ENCODE assay signal across 1 cellular context in the genomic region with DNA sequence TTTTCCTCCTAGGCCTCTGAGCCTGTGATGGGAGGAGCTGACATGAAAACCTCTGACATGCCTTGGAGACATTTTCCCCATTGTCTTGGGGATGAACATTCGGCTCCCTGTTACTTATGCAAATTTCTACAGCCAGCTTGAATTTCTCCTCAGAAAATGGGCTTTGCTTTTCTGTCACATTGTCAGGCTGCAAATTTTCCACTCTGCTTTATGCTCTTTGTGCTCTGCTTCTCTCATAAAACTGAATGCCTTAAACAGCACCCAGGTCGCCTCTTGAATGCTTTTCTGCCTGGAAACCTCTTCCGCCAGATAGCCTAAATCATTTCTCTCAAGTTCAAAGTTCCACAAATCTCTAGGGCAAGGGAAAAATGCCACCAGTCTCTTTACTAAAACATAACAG.
TF ChIP-seq lines count a peak whose summit lies in the region.

No MANE protein-coding gene starts in this region.

TF ChIP-seq in K562, 482 proteins besides CTCF, POLR2A, EP300 and RAD21:
- TF ChIP-seq KLF1 (tag; IDR thresholded peaks at IDR 0.05): no peak
- peak; percentile 42 for TF ChIP-seq ZFP36 (IDR thresholded peaks at IDR 0.05; ENCODE audit: low read depth, low read length, partially characterized antibody)
- peak; percentile 62 for TF ChIP-seq ZNF280A (IDR thresholded peaks at IDR 0.05; ENCODE audit: low read depth, partially characterized antibody)
- TF ChIP-seq FOXO4 (CRISPR knock-in tag; IDR thresholded peaks at IDR 0.05): no peak
- peak; percentile 64; the same call in 1 of the 2 replicates for TF ChIP-seq TRIM28 (IDR thresholded peaks at IDR 0.05)
- 0 out of 2 replicates have a peak, but pooled peaks have one; percentile 44 for TF ChIP-seq CBX5 (IDR thresholded peaks at IDR 0.05; ENCODE audit: borderline replicate concordance, low read depth)
- no peak for TF ChIP-seq MXI1 (IDR thresholded peaks at IDR 0.05; ENCODE audit: low read depth, low read length)
- no peak for TF ChIP-seq CTBP1 (IDR thresholded peaks at IDR 0.05; ENCODE audit: borderline replicate concordance)
